Comparison of ENCODE assay signal across 24 cellular contexts in genomic region chr5:58961631-58962280, GRCh38.
DNase-seq lines count a peak whose midpoint lies in the region; ATAC-seq, FAIRE-seq and TF ChIP-seq lines count a peak whose summit lies in the region.
"Had no signal": no experiment of that assay in that cellular context is flagged by ENCODE, and none has a peak within 500 bp of the region (broad histone marks: within the 10 kb centered on the region; RNA-seq: fewer than 3 reads in every experiment).

No MANE protein-coding gene starts in this region.

- H3K27ac Mint-ChIP-seq in astrocyte (ENCODE audit: unreplicated experiment): peak overlapping the region; percentile 64
- H3K27ac Mint-ChIP-seq: activated naive CD8-positive, alpha-beta T cell treated with anti-CD3 and anti-CD28 coated beads, Interleukin-2, amount 50 U/mL, for 24 hours; B cell; H9; nephron progenitor cell had no signal

- no peaks in the 10 kb centered on the region for H3K36me3 Mint-ChIP-seq in astrocyte (ENCODE audit: low read depth, unreplicated experiment)

- H3K9ac ChIP-seq in astrocyte (ENCODE audit: low read length): no peak overlapping the region
- H3K9ac ChIP-seq: SK-N-SH had no signal

- FAIRE-seq in astrocyte (lab: Jason Lieb, UNC) (no peak), GM12891 (lab: Jason Lieb, UNC) (no peak)
- FAIRE-seq: HepG2 had no signal

- peaks cover 2% of the 10 kb centered on the region for H3K27me3 Mint-ChIP-seq in astrocyte (ENCODE audit: low read depth, unreplicated experiment)

- no peak for TF ChIP-seq POLR2A in GM12891 (IDR thresholded peaks at IDR 0.05; ENCODE audit: low read depth, low read length)

- H3K4me2 ChIP-seq in astrocyte (ENCODE audit: low read length): no peak overlapping the region
- H3K4me2 ChIP-seq: SK-N-SH had no signal

- H3K9me3 Mint-ChIP-seq in astrocyte (ENCODE audit: unreplicated experiment): no peaks in the 10 kb centered on the region
- H3K9me3 Mint-ChIP-seq: activated naive CD8-positive, alpha-beta T cell treated with anti-CD3 and anti-CD28 coated beads, Interleukin-2, amount 50 U/mL, for 24 hours; H9 had no signal

- H3K4me1 Mint-ChIP-seq in astrocyte (ENCODE audit: low read depth, unreplicated experiment): peaks cover 11% of the 10 kb centered on the region
- H3K4me1 Mint-ChIP-seq: activated naive CD8-positive, alpha-beta T cell treated with anti-CD3 and anti-CD28 coated beads, Interleukin-2, amount 50 U/mL, for 24 hours had no signal

- no peaks in the 10 kb centered on the region for H3K36me3 ChIP-seq in astrocyte (ENCODE audit: insufficient read depth, low read length)
- H3K36me3 ChIP-seq: right atrium auricular region had no signal

- H3K4me3 ChIP-seq in astrocyte (ENCODE audit: insufficient read depth, low read depth, low read length): no peak overlapping the region
- H3K4me3 ChIP-seq: right atrium auricular region had no signal

- no peaks in the 10 kb centered on the region for H3K4me1 ChIP-seq in astrocyte (ENCODE audit: insufficient read depth, low read length)
- H3K4me1 ChIP-seq: right atrium auricular region had no signal

- H3K9me3 ChIP-seq in astrocyte (ENCODE audit: insufficient read depth, low read depth, low read length): no peaks in the 10 kb centered on the region
- H3K9me3 ChIP-seq: right atrium auricular region, SK-N-SH had no signal

- no peaks in the 10 kb centered on the region for H4K20me1 ChIP-seq in astrocyte (ENCODE audit: insufficient read depth, low read length)

- ATAC-seq in GM18519 (IDR thresholded peaks at IDR 0.05; ENCODE audit: low FRiP score, unreplicated experiment): peak; percentile 68
- peak; percentile 84 for ATAC-seq in GM21360 (IDR thresholded peaks at IDR 0.05; ENCODE audit: unreplicated experiment)
- peak; percentile 59 for ATAC-seq in HG02973 (IDR thresholded peaks at IDR 0.05; ENCODE audit: unreplicated experiment)
- ATAC-seq in HG03457 (IDR thresholded peaks at IDR 0.05; ENCODE audit: unreplicated experiment): no peak
- ATAC-seq: activated naive CD8-positive, alpha-beta T cell treated with anti-CD3 and anti-CD28 coated beads, Interleukin-2, amount 50 U/mL, for 24 hours; HepG2 had no signal

- no peak overlapping the region for H3K4me3 Mint-ChIP-seq in astrocyte (ENCODE audit: unreplicated experiment)
- H3K4me3 Mint-ChIP-seq: activated naive CD8-positive, alpha-beta T cell treated with anti-CD3 and anti-CD28 coated beads, Interleukin-2, amount 50 U/mL, for 24 hours; B cell; H9; nephron progenitor cell had no signal

- no peaks in the 10 kb centered on the region for H3K27me3 ChIP-seq in astrocyte (ENCODE audit: insufficient read depth, low read length)
- H3K27me3 ChIP-seq: right atrium auricular region had no signal

- no peak overlapping the region for H3K27ac ChIP-seq in astrocyte (ENCODE audit: low read depth, low read length)
- H3K27ac ChIP-seq: right atrium auricular region had no signal

- no peak for TF ChIP-seq CTCF in astrocyte (IDR thresholded peaks at IDR 0.05; ENCODE audit: insufficient read depth, low read depth, low read length)

- no peaks in the 10 kb centered on the region for H3K79me2 ChIP-seq in astrocyte (ENCODE audit: insufficient read depth, low read length)

- DNase-seq in astrocyte (ENCODE audit: low read depth) (no peak), GM12891 (ENCODE audit: insufficient read length, low spot score) (no peak)
- DNase-seq in activated effector memory CD4-positive, alpha-beta T cell treated with Interleukin-2 at 50 U/mL for 16 hours: no peak
- no peak for DNase-seq in stimulated activated naive CD4-positive, alpha-beta T cell (lab: John Stamatoyannopoulos, UW)
- DNase-seq: activated CD4-positive, alpha-beta T cell treated with anti-CD3 and anti-CD28 coated beads, Interleukin-2, amount 50 U/mL, for 4 hours; activated naive CD8-positive, alpha-beta T cell treated with anti-CD3 and anti-CD28 coated beads, Interleukin-2, amount 50 U/mL, for 24 hours; activated T-cell treated with anti-CD3 and anti-CD28 coated beads, Interleukin-2, amount 50 U/mL, for 48 hours; DMS 273 treated with DMSO at 0.1 percent for 48 hours; effector CD4-positive, alpha-beta T cell; H9; islet precursor cell; mesenchymal stem cell; MM.1S; NCI-H526 treated with DMSO at 0.1 percent for 48 hours; nephron progenitor cell; SK-N-SH; stimulated activated CD4-positive, alpha-beta T cell treated with anti-CD3 and anti-CD28 coated beads, Interleukin-1b, Interleukin-23, amount 100 ng/mL, for 48 hours had no signal

- no peak overlapping the region for H2AFZ ChIP-seq in astrocyte (ENCODE audit: low read depth, low read length)

TF ChIP-seq in GM12891, 5 proteins besides CTCF, POLR2A, EP300 and RAD21:
- TF ChIP-seq POU2F2 (IDR thresholded peaks at IDR 0.05; ENCODE audit: low read depth, low read length) (no peak), SPI1 (IDR thresholded peaks at IDR 0.05; ENCODE audit: low read depth, low read length) (no peak), TAF1 (IDR thresholded peaks at IDR 0.05; ENCODE audit: low read depth, low read length) (no peak), POLR2AphosphoS5 (IDR thresholded peaks at IDR 0.05; ENCODE audit: low read depth, low read length) (no peak), PAX5 (IDR thresholded peaks at IDR 0.05; ENCODE audit: insufficient read depth, low read length, severe bottlenecking) (no peak)
